ENCODE assay signal across 14 cellular contexts in the genomic region with DNA sequence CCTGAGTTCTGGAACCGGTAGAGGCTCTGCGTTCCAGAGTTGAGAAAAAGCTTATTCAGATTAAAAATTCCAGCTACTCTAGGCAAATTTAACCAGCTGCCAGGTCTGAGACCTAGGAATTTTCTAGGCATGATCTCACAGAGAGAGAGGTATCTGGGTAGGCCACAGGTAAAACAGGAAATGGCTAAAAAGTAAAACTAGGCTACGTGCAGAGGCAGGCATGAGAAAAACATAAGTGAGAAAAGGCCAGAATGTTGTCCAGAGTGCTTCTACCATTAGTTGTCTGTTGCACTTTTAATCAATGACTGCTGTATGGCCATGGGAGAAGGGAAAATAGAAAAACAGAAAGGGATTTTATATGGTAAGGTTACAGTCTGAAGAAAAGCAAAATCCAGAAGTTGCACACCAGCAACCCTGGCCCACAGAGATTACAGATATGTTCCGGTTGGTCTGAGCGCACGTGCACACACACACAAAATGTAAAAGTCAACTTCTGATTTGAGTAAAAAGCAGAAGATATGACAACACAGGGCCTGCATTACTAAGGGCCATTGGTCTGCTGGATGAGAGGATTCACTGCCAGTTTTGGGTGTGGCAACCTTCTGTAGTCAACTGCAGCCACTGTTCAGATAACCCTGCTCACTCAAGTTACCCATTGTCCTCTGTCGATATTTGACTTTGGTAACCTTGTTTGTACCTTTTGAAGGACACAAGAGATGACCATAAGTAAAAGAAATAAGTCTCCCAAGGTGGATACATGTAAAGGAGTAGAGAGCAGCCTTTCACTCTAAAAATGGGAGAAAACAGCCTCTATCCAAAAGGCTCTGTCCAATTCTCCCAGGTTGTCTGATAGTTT.
DNase-seq lines count a peak whose midpoint lies in the region; ATAC-seq lines count a peak whose summit lies in the region.
"Had no signal": no experiment of that assay in that cellular context is flagged by ENCODE, and none has a peak within 500 bp of the region (broad histone marks: within the 10 kb centered on the region; RNA-seq: fewer than 3 reads in every experiment).

No MANE protein-coding gene starts in this region.

- no peak overlapping the region for H3K4me3 Mint-ChIP-seq in CD4-positive, alpha-beta memory T cell
- no peak overlapping the region for H3K4me3 Mint-ChIP-seq in naive thymus-derived CD8-positive, alpha-beta T cell

- H3K4me1 Mint-ChIP-seq in CD4-positive, alpha-beta memory T cell = no peaks in the 10 kb centered on the region
- H3K4me1 Mint-ChIP-seq in naive thymus-derived CD8-positive, alpha-beta T cell = no peaks in the 10 kb centered on the region

- POLR2A ChIA-PET in CD4-positive, alpha-beta memory T cell (lab: Charles Lee; ENCODE audit: partially characterized antibody) = no interaction called here
- POLR2A ChIA-PET in naive thymus-derived CD8-positive, alpha-beta T cell (lab: Charles Lee) = no interaction called here

- H3K36me3 ChIP-seq in CD4-positive, alpha-beta memory T cell (ENCODE audit: insufficient read depth, low read length) = no peaks in the 10 kb centered on the region
- H3K36me3 ChIP-seq: HAP-1 had no signal

- H3K9me3 ChIP-seq in CD4-positive, alpha-beta memory T cell (ENCODE audit: control insufficient read depth in 1 of 2, low read length in 2 of 2) = no peaks in the 10 kb centered on the region
- H3K9me3 ChIP-seq: HAP-1 had no signal

- intact Hi-C loops in CD4-positive, alpha-beta memory T cell (cut with micrococcal nuclease) = no loop called here

- H3K27ac Mint-ChIP-seq in CD4-positive, alpha-beta memory T cell = no peak overlapping the region
- no peak overlapping the region for H3K27ac Mint-ChIP-seq in naive thymus-derived CD8-positive, alpha-beta T cell

- H3K27ac ChIP-seq in CD4-positive, alpha-beta memory T cell (ENCODE audit: low read depth, low read length) = no peak overlapping the region
- no peak overlapping the region for H3K27ac ChIP-seq in caudate nucleus (ENCODE audit: low read depth, low read length)

- no peak overlapping the region for H3K4me3 ChIP-seq in CD4-positive, alpha-beta memory T cell (ENCODE audit: low read length in 2 of 2)
- H3K4me3 ChIP-seq: HAP-1 had no signal

- no peaks in the 10 kb centered on the region for H3K27me3 ChIP-seq in CD4-positive, alpha-beta memory T cell (ENCODE audit: insufficient read depth, low read length)

- no peaks in the 10 kb centered on the region for H3K4me1 ChIP-seq in CD4-positive, alpha-beta memory T cell (ENCODE audit: insufficient read depth, low read length)
- H3K4me1 ChIP-seq: HAP-1 had no signal

- H3K27me3 Mint-ChIP-seq in CD4-positive, alpha-beta memory T cell = peaks cover 0 to 1% of the 10 kb centered on the region in 2 donors
- peaks cover 0 to 7% (median 0%) of the 10 kb centered on the region in 5 donors for H3K27me3 Mint-ChIP-seq in naive thymus-derived CD8-positive, alpha-beta T cell

- DNase-seq in NCI-H2171 (lab: John Stamatoyannopoulos, UW) = no peak
- DNase-seq in CD4-positive, alpha-beta memory T cell = no peak
- no peak for DNase-seq in caudate nucleus (lab: John Stamatoyannopoulos, UW)
- no peak for DNase-seq in naive thymus-derived CD8-positive, alpha-beta T cell
- DNase-seq: AML-193; GDM1; mammary epithelial cell; NCI-H345; stimulated activated CD4-positive, alpha-beta T cell treated with anti-CD3 and anti-CD28 coated beads, Interleukin-4, amount 100 ng/mL, for 1 hour had no signal

- ATAC-seq in GM18517 (IDR thresholded peaks at IDR 0.05; ENCODE audit: unreplicated experiment) = peak; percentile 47
- peak; percentile 59 for ATAC-seq in GM21447 (IDR thresholded peaks at IDR 0.05; ENCODE audit: unreplicated experiment)
- ATAC-seq in HG02981 (IDR thresholded peaks at IDR 0.05; ENCODE audit: unreplicated experiment) = peak; percentile 49
- ATAC-seq in HG03575 (IDR thresholded peaks at IDR 0.05; ENCODE audit: extremely low read depth, insufficient number of reproducible peaks, low FRiP score, unreplicated experiment) = peak; percentile 67
- no peak for ATAC-seq in naive thymus-derived CD8-positive, alpha-beta T cell

- no peaks in the 10 kb centered on the region for H3K36me3 Mint-ChIP-seq in CD4-positive, alpha-beta memory T cell
- H3K36me3 Mint-ChIP-seq in naive thymus-derived CD8-positive, alpha-beta T cell = peaks cover 0 to 5% (median 0%) of the 10 kb centered on the region in 3 donors

- CTCF ChIA-PET in CD4-positive, alpha-beta memory T cell (lab: Charles Lee; ENCODE audit: partially characterized antibody) = no interaction called here

- peaks cover 0 to 20% (median 3%) of the 10 kb centered on the region in 8 donors for H3K9me3 Mint-ChIP-seq in CD4-positive, alpha-beta memory T cell
- peaks cover 2 to 49% (median 19%) of the 10 kb centered on the region in 9 donors for H3K9me3 Mint-ChIP-seq in naive thymus-derived CD8-positive, alpha-beta T cell

Comparison
In these comparisons a context has a peak if more than half of its experiments do, and no peak if none do; other contexts are left out.
1. ATAC-seq: peak in GM18517 (single experiment), GM21447 (single experiment), HG02981 (single experiment) and HG03575 (single experiment); none in naive thymus-derived CD8-positive, alpha-beta T cell (0 of 2).